ENCODE assay signal across 24 cellular contexts in genomic region chr5:151897896-151898295, GRCh38. TPM values are rescaled to one million over a fixed set of nuclear protein-coding genes. Genes with fewer than 3 reads are reported as not detected.
"Had no signal": no experiment of that assay in that cellular context is flagged by ENCODE, and none has a peak within 500 bp of the region (broad histone marks: within the 10 kb centered on the region; RNA-seq: fewer than 3 reads in every experiment).

No MANE protein-coding gene starts in this region.

- H3K36me3 Mint-ChIP-seq: activated CD4-positive, alpha-beta memory T cell treated with anti-CD3 and anti-CD28 coated beads for 36 hours; natural killer cell treated with Interleukin-12 subunit alpha and Interleukin-12 subunit beta and Interleukin-15 and Interleukin-18, amount 100 ng/mL, for 72 hours; stimulated activated effector memory CD8-positive, alpha-beta T cell treated with anti-CD3 and anti-CD28 coated beads, Interleukin-12 subunit alpha, Interleukin-12 subunit beta, amount 100 ng/mL, for 72 hours had no signal

- H3K27ac Mint-ChIP-seq: activated CD4-positive, alpha-beta memory T cell treated with anti-CD3 and anti-CD28 coated beads for 36 hours; activated naive CD8-positive, alpha-beta T cell; activated T-cell treated with anti-CD3 and anti-CD28 coated beads, Interleukin-2, amount 50 U/mL, for 24 hours; natural killer cell treated with Interleukin-12 subunit alpha and Interleukin-12 subunit beta and Interleukin-15 and Interleukin-18, amount 100 ng/mL, for 72 hours; stimulated activated effector memory CD8-positive, alpha-beta T cell treated with anti-CD3 and anti-CD28 coated beads, Interleukin-12 subunit alpha, Interleukin-12 subunit beta, amount 100 ng/mL, for 72 hours had no signal

- ATAC-seq: natural killer cell treated with Interleukin-12 subunit alpha and Interleukin-12 subunit beta and Interleukin-15 and Interleukin-18, amount 100 ng/mL, for 72 hours; stimulated activated effector memory CD8-positive, alpha-beta T cell treated with anti-CD3 and anti-CD28 coated beads, Interleukin-12 subunit alpha, Interleukin-12 subunit beta, amount 100 ng/mL, for 72 hours had no signal

- DNase-seq: activated CD4-positive, alpha-beta memory T cell treated with anti-CD3 and anti-CD28 coated beads for 36 hours; activated CD4-positive, alpha-beta T cell treated with anti-CD3 and anti-CD28 coated beads for 1 hour; activated effector memory CD4-positive, alpha-beta T cell treated with anti-CD3 and anti-CD28 coated beads, Interleukin-2, amount 50 U/mL, for 16 hours; activated T-cell treated with anti-CD3 and anti-CD28 coated beads, Interleukin-2, amount 50 U/mL, for 24 hours; amniotic stem cell; cortex of kidney; effector CD8-positive, alpha-beta T cell; esophagus squamous epithelium; hypothalamus; mesendoderm; nucleus accumbens; posterior cingulate gyrus; retina; uterus had no signal

- H3K4me3 ChIP-seq: esophagus squamous epithelium, tibial nerve, uterus had no signal

- H3K9me3 Mint-ChIP-seq: activated CD4-positive, alpha-beta memory T cell treated with anti-CD3 and anti-CD28 coated beads for 36 hours; activated T-cell treated with anti-CD3 and anti-CD28 coated beads, Interleukin-2, amount 50 U/mL, for 24 hours; central memory CD8-positive, alpha-beta T cell; natural killer cell treated with Interleukin-12 subunit alpha and Interleukin-12 subunit beta and Interleukin-15 and Interleukin-18, amount 100 ng/mL, for 72 hours; stimulated activated effector memory CD8-positive, alpha-beta T cell treated with anti-CD3 and anti-CD28 coated beads, Interleukin-12 subunit alpha, Interleukin-12 subunit beta, amount 100 ng/mL, for 72 hours had no signal

- H3K4me3 Mint-ChIP-seq: activated CD4-positive, alpha-beta memory T cell treated with anti-CD3 and anti-CD28 coated beads for 36 hours; activated naive CD8-positive, alpha-beta T cell; activated T-cell treated with anti-CD3 and anti-CD28 coated beads, Interleukin-2, amount 50 U/mL, for 24 hours; central memory CD8-positive, alpha-beta T cell; natural killer cell treated with Interleukin-12 subunit alpha and Interleukin-12 subunit beta and Interleukin-15 and Interleukin-18, amount 100 ng/mL, for 72 hours; stimulated activated effector memory CD8-positive, alpha-beta T cell treated with anti-CD3 and anti-CD28 coated beads, Interleukin-12 subunit alpha, Interleukin-12 subunit beta, amount 100 ng/mL, for 72 hours had no signal

- H3K4me1 Mint-ChIP-seq: central memory CD8-positive, alpha-beta T cell; stimulated activated effector memory CD8-positive, alpha-beta T cell treated with anti-CD3 and anti-CD28 coated beads, Interleukin-12 subunit alpha, Interleukin-12 subunit beta, amount 100 ng/mL, for 72 hours had no signal

- H3K9me3 ChIP-seq: esophagus squamous epithelium, tibial nerve, uterus had no signal

RNA-seq across cellular contexts. Expression of gene GLRA1, which starts 26.8 kb away (rescaled TPM):
- total RNA-seq: activated CD4-positive, alpha-beta memory T cell treated with anti-CD3 and anti-CD28 coated beads for 36 hours; endothelial cell of umbilical vein; esophagus squamous epithelium; fibroblast of villous mesenchyme; kidney epithelial cell; lower leg skin; natural killer cell treated with Interleukin-12 subunit alpha and Interleukin-12 subunit beta and Interleukin-15 and Interleukin-18, amount 100 ng/mL, for 72 hours; subcutaneous adipose tissue; tibial nerve; uterus had no signal
- polyA plus RNA-seq: endothelial cell of umbilical vein had no signal
